ENCODE assay signal across 11 cellular contexts in genomic region chr22:34861787-34862186, GRCh38.
"Had no signal": no experiment of that assay in that cellular context is flagged by ENCODE, and none has a peak within 500 bp of the region (broad histone marks: within the 10 kb centered on the region; RNA-seq: fewer than 3 reads in every experiment).

No MANE protein-coding gene starts in this region.

- H3K27ac Mint-ChIP-seq: GM23338, H9, HFFc6 had no signal

- H3K36me3 ChIP-seq: HAP-1 had no signal

- H2AFZ ChIP-seq: GM23248, GM23338 had no signal

- FAIRE-seq: H1, H54 had no signal

- H3K9me3 ChIP-seq: HAP-1 had no signal

- H3K4me3 ChIP-seq: GM23248, GM23338, HAP-1 had no signal

- H3K4me2 ChIP-seq: GM23338 had no signal

- H3K9ac ChIP-seq: GM23248 had no signal

- DNase-seq: GM23248, GOT3, H7, H9, HCEC 1CT, HFFc6 had no signal

- H3K4me3 Mint-ChIP-seq: GM23338, H9, HFFc6 had no signal

- H3K4me1 ChIP-seq: HAP-1 had no signal

- H3K4me1 Mint-ChIP-seq: GM23338 had no signal

- ATAC-seq: GM23338, HCT116 had no signal

- H3K27ac ChIP-seq: GM23248 had no signal
